21 cellular contexts compared by ENCODE assay signal in genomic region chr10:80157561-80157960, GRCh38. TPM values are rescaled to one million over a fixed set of nuclear protein-coding genes. Genes with fewer than 3 reads are reported as not detected.
DNase-seq lines count a peak whose midpoint lies in the region; ATAC-seq and TF ChIP-seq lines count a peak whose summit lies in the region.
"Had no signal": no experiment of that assay in that cellular context is flagged by ENCODE, and none has a peak within 500 bp of the region (broad histone marks: within the 10 kb centered on the region; RNA-seq: fewer than 3 reads in every experiment).

No MANE protein-coding gene starts in this region.

- H3K4me3 Mint-ChIP-seq in Calu3 (ENCODE audit: low read depth, unreplicated experiment) = no peak overlapping the region
- H3K4me3 Mint-ChIP-seq in activated T-helper 17 cell treated with anti-CD3 and anti-CD28 coated beads, Interleukin-2, amount 50 U/mL, for 72 hours = no peak overlapping the region
- H3K4me3 Mint-ChIP-seq: T-cell had no signal

- H3K4me3 ChIP-seq in left lung (no peak overlapping the region), stomach (no peak overlapping the region)

- no peak for TF ChIP-seq EP300 in stomach (IDR thresholded peaks at IDR 0.05)

- H3K9me3 ChIP-seq in left lung (no peaks in the 10 kb centered on the region), stomach (no peaks in the 10 kb centered on the region)
- H3K9me3 ChIP-seq: BE2C had no signal

- no peak for TF ChIP-seq CTCF in Calu3 (IDR thresholded peaks at IDR 0.05; ENCODE audit: unreplicated experiment)
- TF ChIP-seq CTCF in left lung (IDR thresholded peaks at IDR 0.05) = no peak
- TF ChIP-seq CTCF in stomach (IDR thresholded peaks at IDR 0.05) = no peak

- 96 to 99% (median 97%) methylated on average over 14 of the region's 14 CpGs for WGBS in stomach, 5 donors

- CTCF ChIA-PET in Calu3 (lab: Charles Lee) = interaction anchor here (1.6 kb wide), 1 partner anchor 14 kb away, joined by 5 read pairs; no protein-coding TSS in a partner anchor

- H3K4me1 ChIP-seq in left lung = peaks cover 14 to 31% of the 10 kb centered on the region in 2 donors
- peaks cover 43 to 82% (median 56%) of the 10 kb centered on the region in 4 donors for H3K4me1 ChIP-seq in stomach

- H3K27ac ChIP-seq in left lung (peak overlapping the region; percentile 24 to 85), stomach (peak overlapping the region in 4 of 5 donors; percentile 75 to 87 (median 83))

- intact Hi-C loops in Calu3 (cut with micrococcal nuclease; ENCODE audit: unreplicated experiment) (no loop called here), left lung (cut with DNase I) (no loop called here), stomach (cut with DNase I; ENCODE audit: low total_unique reads) (loop anchor here (5.0 kb wide), 1 partner anchor 50 kb away; the partner anchor contains the start of gene ANXA11)

- H3K36me3 ChIP-seq in left lung = peaks cover 0 to 100% of the 10 kb centered on the region in 2 donors
- peaks cover 54 to 100% (median 99%) of the 10 kb centered on the region in 4 donors for H3K36me3 ChIP-seq in stomach
- H3K36me3 ChIP-seq: BE2C had no signal

- no TSS peak for BruUV-seq in Calu3 (replicated peaks; lab: Mats Ljungman, UMichigan)

- ATAC-seq in activated T-helper 17 cell treated with anti-CD3 and anti-CD28 coated beads, Interleukin-2, amount 50 U/mL, for 72 hours (replicated peaks) = no peak
- ATAC-seq in left lung (no peak), HG03432 (IDR thresholded peaks at IDR 0.05; ENCODE audit: unreplicated experiment) (no peak)
- ATAC-seq: esophagus mucosa; naive thymus-derived CD4-positive, alpha-beta T cell; PC-3; T-cell had no signal

- H3K4me1 Mint-ChIP-seq in Calu3 (ENCODE audit: low read depth, unreplicated experiment) = peaks cover 79% of the 10 kb centered on the region
- H3K4me1 Mint-ChIP-seq in activated T-helper 17 cell treated with anti-CD3 and anti-CD28 coated beads, Interleukin-2, amount 50 U/mL, for 72 hours = peaks cover 33% of the 10 kb centered on the region

- no peaks in the 10 kb centered on the region for H3K9me3 Mint-ChIP-seq in Calu3 (ENCODE audit: low read depth, unreplicated experiment)
- H3K9me3 Mint-ChIP-seq in activated T-helper 17 cell treated with anti-CD3 and anti-CD28 coated beads, Interleukin-2, amount 50 U/mL, for 72 hours = no peaks in the 10 kb centered on the region
- H3K9me3 Mint-ChIP-seq: T-cell had no signal

- H3K27ac Mint-ChIP-seq in Calu3 (ENCODE audit: unreplicated experiment) = peak overlapping the region; percentile 82
- peak overlapping the region; percentile 65 for H3K27ac Mint-ChIP-seq in activated T-helper 17 cell treated with anti-CD3 and anti-CD28 coated beads, Interleukin-2, amount 50 U/mL, for 72 hours
- H3K27ac Mint-ChIP-seq: T-cell had no signal

- no peaks in the 10 kb centered on the region for H3K27me3 Mint-ChIP-seq in Calu3 (ENCODE audit: unreplicated experiment)
- H3K27me3 Mint-ChIP-seq in activated T-helper 17 cell treated with anti-CD3 and anti-CD28 coated beads, Interleukin-2, amount 50 U/mL, for 72 hours = no peaks in the 10 kb centered on the region
- H3K27me3 Mint-ChIP-seq: naive thymus-derived CD4-positive, alpha-beta T cell; T-cell had no signal

- H3K27me3 ChIP-seq in left lung = no peaks in the 10 kb centered on the region
- H3K27me3 ChIP-seq in stomach = no peaks in the 10 kb centered on the region
- H3K27me3 ChIP-seq: BE2C had no signal

- no peak for DNase-seq in Calu3
- DNase-seq in left lung = no peak
- DNase-seq in stomach = no peak
- DNase-seq in stimulated activated CD4-positive, alpha-beta T cell treated with anti-CD3 and anti-CD28 coated beads, Interleukin-2, amount 100 ng/mL, for 48 hours = no peak
- no peak for DNase-seq in NCI-H526 (lab: John Stamatoyannopoulos, UW)
- DNase-seq: activated CD4-positive, CD25-positive, alpha-beta regulatory T cell treated with anti-CD3 and anti-CD28 coated beads, Interleukin-2, amount 50 U/mL, for 72 hours; BE2C; dermis blood vessel endothelial cell; hypothalamus; naive thymus-derived CD4-positive, alpha-beta T cell; NCI-H187 treated with DMSO at 0.1 percent for 48 hours; NCI-H524; PC-3; stimulated activated CD4-positive, alpha-beta T cell treated with anti-CD3 and anti-CD28 coated beads, Interleukin-2, amount 100 ng/mL, for 24 hours; T-cell had no signal

- TF ChIP-seq POLR2A in stomach (IDR thresholded peaks at IDR 0.05) = no peak

- H3K36me3 Mint-ChIP-seq in Calu3 (ENCODE audit: insufficient read depth, unreplicated experiment) = peaks cover 100% of the 10 kb centered on the region
- H3K36me3 Mint-ChIP-seq in activated T-helper 17 cell treated with anti-CD3 and anti-CD28 coated beads, Interleukin-2, amount 50 U/mL, for 72 hours (ENCODE audit: low read depth) = peaks cover 100% of the 10 kb centered on the region

RNA-seq across cellular contexts. Expression of gene PLAC9, which starts 25.0 kb away (rescaled TPM):
- total RNA-seq in Calu3 (2022) = not detected in 2 replicates
- total RNA-seq in activated T-helper 17 cell treated with anti-CD3 and anti-CD28 coated beads, Interleukin-2, amount 50 U/mL, for 72 hours = not detected
- 10 to 100 TPM; 35.0 to 53.8 TPM for total RNA-seq in left lung
- total RNA-seq in stomach = 10 to 100 TPM in 2 of 5 donors, 1 to 10 TPM in 1, not detected in 2; 2.0 to 37.4 (median 11.6) TPM
- 10 to 100 TPM; 14.2 to 28.3 (median 26.4) TPM for polyA plus RNA-seq in stomach
- total RNA-seq: H4; M059J; naive thymus-derived CD4-positive, alpha-beta T cell; renal cortical epithelial cell; T-cell had no signal
- polyA plus RNA-seq: naive thymus-derived CD4-positive, alpha-beta T cell had no signal

RNA-seq across cellular contexts. Expression of gene ANXA11, which starts 47.8 kb away (rescaled TPM):
- total RNA-seq in Calu3 (2022) = 835 and 846 TPM in 2 replicates
- total RNA-seq in activated T-helper 17 cell treated with anti-CD3 and anti-CD28 coated beads, Interleukin-2, amount 50 U/mL, for 72 hours = 100 to 1,000 TPM; 184 to 275 TPM
- total RNA-seq in left lung = 100 to 1,000 TPM; 281 to 298 TPM
- total RNA-seq in stomach = 100 to 1,000 TPM in 3 of 5 donors, 10 to 100 TPM in 2; 91.4 to 293 (median 109) TPM
- polyA plus RNA-seq in stomach = 100 to 1,000 TPM; 171 to 208 (median 181) TPM
